In genomic region chr11:70636659-70637058, GRCh38 we compare ENCODE assay signal across 25 cellular contexts.
DNase-seq lines count a peak whose midpoint lies in the region; ATAC-seq, FAIRE-seq and TF ChIP-seq lines count a peak whose summit lies in the region.
"Had no signal": no experiment of that assay in that cellular context is flagged by ENCODE, and none has a peak within 500 bp of the region (broad histone marks: within the 10 kb centered on the region; RNA-seq: fewer than 3 reads in every experiment).

No MANE protein-coding gene starts in this region.

- H3K4me2 ChIP-seq in H9 (ENCODE audit: insufficient read depth, insufficient read length, low read length): no peak overlapping the region
- H3K4me2 ChIP-seq in GM12878 (ENCODE audit: control insufficient read depth, insufficient read depth): no peak overlapping the region
- H3K4me2 ChIP-seq in neuronal stem cell (ENCODE audit: insufficient read depth, low read length, poor library complexity, severe bottlenecking): no peak overlapping the region
- H3K4me2 ChIP-seq: BLaER1 had no signal

- WGBS in H9 (ENCODE audit: extremely low coverage, insufficient read length, low lambda C conversion rate): no CpG with 5 or more reads among the region's 10 CpGs
- WGBS in GM12878 (ENCODE audit: insufficient coverage, insufficient replicate concordance, low lambda C conversion rate, missing lambda C conversion rate): 68% methylated on average over 10 of the region's 10 CpGs
- no CpG with 5 or more reads among the region's 10 CpGs for WGBS in neuronal stem cell (ENCODE audit: extremely low coverage in 2 of 2, insufficient read length in 2 of 2, insufficient replicate concordance in 1 of 2), 2 donors

- H3K23ac ChIP-seq in H9 (ENCODE audit: insufficient read length, low read depth, low read length) (no peak overlapping the region), neuronal stem cell (ENCODE audit: low read depth, low read length, poor library complexity) (peak overlapping the region; percentile 67)

- H3K4me3 ChIP-seq in GM12878 (no peak overlapping the region), neuronal stem cell (ENCODE audit: low read length in 2 of 2) (peak overlapping the region in 1 of 2 donors; percentile 23)
- H3K4me3 ChIP-seq: BLaER1 had no signal

- no peaks in the 10 kb centered on the region for H3K36me3 ChIP-seq in GM12878 (ENCODE audit: control insufficient read depth in 2 of 2, insufficient read depth in 2 of 2, low read length in 1 of 2)
- H3K36me3 ChIP-seq in neuronal stem cell (replicated peaks in 1 of 2; ENCODE audit: control insufficient read depth in 2 of 2, insufficient read depth in 2 of 2, low read length in 2 of 2): peaks cover 0 to 2% of the 10 kb centered on the region in 2 donors
- H3K36me3 ChIP-seq: BE2C, BLaER1 had no signal

- H2AK5ac ChIP-seq in H9 (ENCODE audit: insufficient read length, low read length): no peak overlapping the region
- no peak overlapping the region for H2AK5ac ChIP-seq in neuronal stem cell (ENCODE audit: low read depth, low read length)

- H3K4ac ChIP-seq in H9 (ENCODE audit: low read depth, low read length): no peak overlapping the region
- H3K4ac ChIP-seq in neuronal stem cell (ENCODE audit: low read length): no peak overlapping the region

- no peak overlapping the region for H2BK12ac ChIP-seq in H9 (ENCODE audit: insufficient read length, low read depth, low read length)
- no peak overlapping the region for H2BK12ac ChIP-seq in neuronal stem cell (ENCODE audit: low read length)

- intact Hi-C loops in GM12878 (cut with micrococcal nuclease; ENCODE audit: unreplicated experiment): no loop called here

- H2BK5ac ChIP-seq in H9 (ENCODE audit: insufficient read length, low read length) (no peak overlapping the region), neuronal stem cell (ENCODE audit: low read length) (no peak overlapping the region)

- H3K79me2 ChIP-seq in H9 (ENCODE audit: insufficient read depth, low read length) (peaks cover 7% of the 10 kb centered on the region; the same call in 1 of the 2 replicates), GM12878 (ENCODE audit: control insufficient read depth, insufficient read depth, low read length) (no peaks in the 10 kb centered on the region)

- H3K14ac ChIP-seq in H9 (ENCODE audit: insufficient read depth, low read length) (no peak overlapping the region), neuronal stem cell (ENCODE audit: low read length) (no peak overlapping the region)

- H3K27ac Mint-ChIP-seq in H9: no peak overlapping the region
- H3K27ac Mint-ChIP-seq: CD14-positive monocyte; CD4-positive, alpha-beta memory T cell; CD4-positive, CD25-positive, alpha-beta regulatory T cell; CD8-positive, alpha-beta memory T cell had no signal

- H4K5ac ChIP-seq in H9 (ENCODE audit: insufficient read length, low read depth, low read length): no peak overlapping the region

- H4K20me1 ChIP-seq in H9 (ENCODE audit: control insufficient read depth, insufficient read depth, insufficient read length) (no peaks in the 10 kb centered on the region), GM12878 (ENCODE audit: control insufficient read depth, insufficient read depth) (no peaks in the 10 kb centered on the region)
- H4K20me1 ChIP-seq: BLaER1 had no signal

- H3K4me1 ChIP-seq in H9 (ENCODE audit: insufficient read depth, low read length) (no peaks in the 10 kb centered on the region; the same call in 1 of the 2 replicates), GM12878 (ENCODE audit: control insufficient read depth, insufficient read depth, low read length) (no peaks in the 10 kb centered on the region), neuronal stem cell (ENCODE audit: control insufficient read depth in 2 of 2, insufficient read depth in 1 of 2, low read depth in 1 of 2, low read length in 2 of 2) (peaks cover 17 to 20% of the 10 kb centered on the region in 2 donors)
- H3K4me1 ChIP-seq: BLaER1 had no signal

- no TSS peak for BruUV-seq in GM12878 (replicated peaks; lab: Mats Ljungman, UMichigan)

- SMC1A ChIA-PET in GM12878 (lab: Charles Lee; ENCODE audit: uncharacterized antibody, unreplicated experiment): no interaction called here

- POLR2A ChIA-PET in GM12878 (lab: Charles Lee): no interaction called here

- no peaks in the 10 kb centered on the region for H3K27me3 Mint-ChIP-seq in H9 (ENCODE audit: low read depth)
- H3K27me3 Mint-ChIP-seq: CD4-positive, CD25-positive, alpha-beta regulatory T cell had no signal

- no peak for DNase-seq in H9
- DNase-seq in GM12878 (ENCODE audit: low read depth, low spot score): no peak
- no peak for DNase-seq in neuronal stem cell (ENCODE audit: low spot score)
- no peak for DNase-seq in NCI-H1694 (lab: John Stamatoyannopoulos, UW)
- no peak for DNase-seq in inferior parietal cortex (ENCODE audit: extremely low spot score)
- DNase-seq: 8988T; ACHN; BE2C; C1 segment of cervical spinal cord; CD4-positive, alpha-beta memory T cell; CD4-positive, CD25-positive, alpha-beta regulatory T cell; CD8-positive, alpha-beta memory T cell; COR-L47; DMS 273 treated with DMSO at 0.1 percent for 48 hours; DMS153; DMS53; DMS79; DND-41; EL; GDM1 had no signal

- FAIRE-seq in GM12878 (lab: Jason Lieb, UNC): no peak
- FAIRE-seq: A204.1, GM19239 had no signal

- H2BK120ac ChIP-seq in H9 (ENCODE audit: low read depth, low read length, poor library complexity, severe bottlenecking) (no peak overlapping the region), neuronal stem cell (ENCODE audit: low read depth, low read length) (peak overlapping the region; percentile 2)

- H3K4me1 Mint-ChIP-seq in H9: peaks cover 21 to 23% of the 10 kb centered on the region in 2 experiments
- H3K4me1 Mint-ChIP-seq: CD4-positive, alpha-beta memory T cell; CD4-positive, CD25-positive, alpha-beta regulatory T cell; CD8-positive, alpha-beta memory T cell had no signal

- H3K27me3 ChIP-seq in H9 (ENCODE audit: insufficient read depth, low read length) (no peaks in the 10 kb centered on the region), GM12878 (replicated peaks in 1 of 2; ENCODE audit: control insufficient read depth in 2 of 2, insufficient read depth in 2 of 2, low read length in 1 of 2) (no peaks in the 10 kb centered on the region; a peak in 1 of 4 replicates), neuronal stem cell (ENCODE audit: control insufficient read depth in 3 of 3, insufficient read depth in 3 of 3, low read depth in 1 of 3, low read length in 3 of 3) (peaks cover 0 to 1% (median 0%) of the 10 kb centered on the region in 3 experiments)
- H3K27me3 ChIP-seq: BE2C had no signal

- no peak overlapping the region for H3T11ph ChIP-seq in H9 (ENCODE audit: low read length)

- RAD21 ChIA-PET in GM12878 (lab: Charles Lee; ENCODE audit: unreplicated experiment): no interaction called here

- H3K4me3 Mint-ChIP-seq in H9: no peak overlapping the region
- H3K4me3 Mint-ChIP-seq: CD14-positive monocyte; CD4-positive, alpha-beta memory T cell; CD4-positive, CD25-positive, alpha-beta regulatory T cell; CD8-positive, alpha-beta memory T cell had no signal

- H2BK20ac ChIP-seq in H9 (ENCODE audit: low read depth, low read length, poor library complexity, severe bottlenecking): no peak overlapping the region

- CTCF ChIA-PET in GM12878 (lab: Yijun Ruan, JAX): no interaction called here

- H3K9ac ChIP-seq in H9 (ENCODE audit: extremely low read depth, insufficient read length, low read length): no peak overlapping the region
- no peak overlapping the region for H3K9ac ChIP-seq in GM12878 (ENCODE audit: control insufficient read depth, insufficient read depth, low read length)
- peak overlapping the region; percentile 76 for H3K9ac ChIP-seq in neuronal stem cell (ENCODE audit: low read depth, low read length, poor library complexity)
- H3K9ac ChIP-seq: BLaER1 had no signal

- in situ Hi-C loops in GM12878 (cut with MboI): no loop called here

- no peak for TF ChIP-seq RAD21 in GM12878 (IDR thresholded peaks at IDR 0.05; ENCODE audit: insufficient read depth, low read depth, low read length)

- H4K8ac ChIP-seq in H9 (replicated peaks; ENCODE audit: insufficient read length, low read depth, low read length) (peak overlapping the region; percentile 30), neuronal stem cell (ENCODE audit: low read depth, low read length) (peak overlapping the region; percentile 74)

- no peak overlapping the region for H3K18ac ChIP-seq in H9 (ENCODE audit: insufficient read length, low read depth, low read length)
- peak overlapping the region; percentile 35 for H3K18ac ChIP-seq in neuronal stem cell (ENCODE audit: low read length)

- no peaks in the 10 kb centered on the region for H3K9me3 Mint-ChIP-seq in H9
- H3K9me3 Mint-ChIP-seq: CD14-positive monocyte; CD4-positive, alpha-beta memory T cell; CD8-positive, alpha-beta memory T cell had no signal

- no peak for TF ChIP-seq EP300 in GM12878 (IDR thresholded peaks at IDR 0.05; ENCODE audit: borderline replicate concordance in 1 of 2, control insufficient read depth in 1 of 2, low read depth in 2 of 2, low read length in 2 of 2)

- H3K56ac ChIP-seq in H9 (ENCODE audit: insufficient read length, low read depth, low read length): no peak overlapping the region

- H2AFZ ChIP-seq in H9 (ENCODE audit: low read length): no peak overlapping the region
- no peak overlapping the region for H2AFZ ChIP-seq in GM12878 (ENCODE audit: control insufficient read depth, low read depth, low read length)
- no peak overlapping the region for H2AFZ ChIP-seq in neuronal stem cell (ENCODE audit: low read length)

- H3K36me3 Mint-ChIP-seq in H9 (ENCODE audit: insufficient read depth in 1 of 3, low read depth in 3 of 3): no peaks in the 10 kb centered on the region
- H3K36me3 Mint-ChIP-seq: CD14-positive monocyte; CD4-positive, alpha-beta memory T cell; CD4-positive, CD25-positive, alpha-beta regulatory T cell; CD8-positive, alpha-beta memory T cell had no signal

- no peak for TF ChIP-seq CTCF in H9 (conservative IDR thresholded peaks at IDR 0.05)
- TF ChIP-seq CTCF in GM12878 (IDR thresholded peaks at IDR 0.05 in 2 of 3, conservative IDR thresholded peaks at IDR 0.05 in 1 of 3; ENCODE audit: control insufficient read depth in 2 of 3, extremely low read depth in 1 of 3, insufficient read depth in 1 of 3, low read depth in 3 of 3, low read length in 3 of 3): no peak

- H4K91ac ChIP-seq in H9 (ENCODE audit: insufficient read length, low read depth, low read length) (no peak overlapping the region), neuronal stem cell (ENCODE audit: low read depth, low read length, poor library complexity) (peak overlapping the region; percentile 77)

- H3K79me1 ChIP-seq in H9 (ENCODE audit: insufficient read depth, low read depth, low read length, poor library complexity, severe bottlenecking) (no peaks in the 10 kb centered on the region), neuronal stem cell (ENCODE audit: low read depth, low read length) (peaks cover 7% of the 10 kb centered on the region)

- no peaks in the 10 kb centered on the region for H3K23me2 ChIP-seq in H9 (ENCODE audit: insufficient read length, low read depth, low read length, poor library complexity, severe bottlenecking)

- no peak overlapping the region for H3K27ac ChIP-seq in H9 (ENCODE audit: insufficient read length, low read depth, low read length)
- H3K27ac ChIP-seq in GM12878 (ENCODE audit: control insufficient read depth, insufficient read depth): no peak overlapping the region
- H3K27ac ChIP-seq in neuronal stem cell (replicated peaks; ENCODE audit: low read length): no peak overlapping the region
- H3K27ac ChIP-seq: BLaER1 had no signal

- no peak for ATAC-seq in GM12878
- ATAC-seq in HG02678 (IDR thresholded peaks at IDR 0.05; ENCODE audit: unreplicated experiment): no peak

- TF ChIP-seq POLR2A in GM12878 (IDR thresholded peaks at IDR 0.05; ENCODE audit: low read depth, low read length): no peak

- H3K9me3 ChIP-seq in H9 (ENCODE audit: control insufficient read depth, low read depth, low read length) (no peaks in the 10 kb centered on the region), GM12878 (replicated peaks; ENCODE audit: control insufficient read depth, insufficient read depth, low read length) (no peaks in the 10 kb centered on the region), neuronal stem cell (replicated peaks in 1 of 2; ENCODE audit: control insufficient read depth in 2 of 2, insufficient read depth in 1 of 2, low read depth in 1 of 2, low read length in 2 of 2) (peaks cover 0 to 9% of the 10 kb centered on the region in 2 donors)
- H3K9me3 ChIP-seq: BE2C, BLaER1 had no signal

- no peak overlapping the region for H2BK15ac ChIP-seq in H9 (ENCODE audit: low read depth, low read length)
- H2BK15ac ChIP-seq in neuronal stem cell (ENCODE audit: low read length): no peak overlapping the region
